8 cellular contexts compared by ENCODE assay signal in genomic region chr1:207751463-207751789, GRCh38. TPM values are rescaled to one million over a fixed set of nuclear protein-coding genes. Genes with fewer than 3 reads are reported as not detected.
A peak's percentile ranks its signal among the peaks of the same experiment; 100 is the strongest.
DNase-seq lines count a peak whose midpoint lies in the region; ATAC-seq and TF ChIP-seq lines count a peak whose summit lies in the region.
"Not testable (repeated sequence)": the region's sequence is repeated elsewhere in the genome, so short reads cannot be mapped to it uniquely, and the experiment has no call there.

No MANE protein-coding gene starts in this region.

- CTCF ChIA-PET in CD8-positive, alpha-beta memory T cell (lab: Charles Lee): interaction anchor here (1.4 kb wide), 1 partner anchor 118 kb away, joined by 4 read pairs; no protein-coding TSS in a partner anchor
- CTCF ChIA-PET in activated CD8-positive, alpha-beta T cell treated with anti-CD3 and anti-CD28 coated beads, Interleukin-2, amount 10 ng/mL, durations not matched to agents 7 days and 5 days (lab: Charles Lee): interaction anchor here (1.2 to 3.0 kb wide), 2 partner anchors 13 to 46 kb away, joined by 3 to 21 read pairs; no protein-coding TSS in a partner anchor

- TF ChIP-seq EP300 in neural cell (conservative IDR thresholded peaks at IDR 0.05; ENCODE audit: poor library complexity, severe bottlenecking): not testable (repeated sequence)

- H3K9me2 ChIP-seq in GM23338 (ENCODE audit: insufficient read depth); MM.1S (replicated peaks; ENCODE audit: insufficient read depth, low read length); neural cell (ENCODE audit: insufficient read depth, low read length): not testable (repeated sequence)

- not testable (repeated sequence) for H3K9me3 Mint-ChIP-seq in CD8-positive, alpha-beta memory T cell; GM23338; activated CD8-positive, alpha-beta T cell treated with anti-CD3 and anti-CD28 coated beads, Interleukin-2, amount 10 ng/mL, durations not matched to agents 7 days and 5 days (ENCODE audit: insufficient read depth)

- peak overlapping the region; percentile 84 to 100 (median 98) for H3K27ac Mint-ChIP-seq in CD8-positive, alpha-beta memory T cell
- H3K27ac Mint-ChIP-seq in GM23338: peak overlapping the region; percentile 97
- H3K27ac Mint-ChIP-seq in activated CD8-positive, alpha-beta T cell treated with anti-CD3 and anti-CD28 coated beads, Interleukin-2, amount 10 ng/mL, durations not matched to agents 7 days and 5 days: peak overlapping the region; percentile 96

- ATAC-seq in GM23338 (peak; percentile 8), thoracic aorta (ENCODE audit: insufficient number of reproducible peaks, low FRiP score, low read depth) (peak; percentile 1)
- peak; percentile 1 for ATAC-seq in activated CD8-positive, alpha-beta T cell treated with anti-CD3 and anti-CD28 coated beads, Interleukin-2, amount 10 ng/mL, durations not matched to agents 7 days and 5 days

- H4K20me1 ChIP-seq in GM23338 (replicated peaks; ENCODE audit: insufficient read depth) (peaks cover 34% of the 10 kb centered on the region), MM.1S (ENCODE audit: insufficient read depth, low read length) (peaks cover 25% of the 10 kb centered on the region)
- not testable (repeated sequence) for H4K20me1 ChIP-seq in neural cell (ENCODE audit: insufficient read depth)

- H3K79me2 ChIP-seq in GM23338 (replicated peaks; ENCODE audit: insufficient read depth): peaks cover 58% of the 10 kb centered on the region
- H3K79me2 ChIP-seq in MM.1S (ENCODE audit: low read length): peaks cover 52% of the 10 kb centered on the region
- peaks cover 42% of the 10 kb centered on the region for H3K79me2 ChIP-seq in neural cell (replicated peaks; ENCODE audit: insufficient read depth, low read length)

- peaks cover 65 to 78% (median 77%) of the 10 kb centered on the region in 3 donors for H3K4me1 Mint-ChIP-seq in CD8-positive, alpha-beta memory T cell
- H3K4me1 Mint-ChIP-seq in GM23338: peaks cover 57% of the 10 kb centered on the region
- H3K4me1 Mint-ChIP-seq in activated CD8-positive, alpha-beta T cell treated with anti-CD3 and anti-CD28 coated beads, Interleukin-2, amount 10 ng/mL, durations not matched to agents 7 days and 5 days (ENCODE audit: low read depth): peaks cover 63% of the 10 kb centered on the region

- not testable (repeated sequence) for H3K27me3 Mint-ChIP-seq in CD8-positive, alpha-beta memory T cell; GM23338 (ENCODE audit: insufficient read depth, low read depth, poor library complexity); activated CD8-positive, alpha-beta T cell treated with anti-CD3 and anti-CD28 coated beads, Interleukin-2, amount 10 ng/mL, durations not matched to agents 7 days and 5 days (ENCODE audit: low read depth)

- DNase-seq in CD8-positive, alpha-beta memory T cell; GM23338 (ENCODE audit: low spot score); MM.1S; activated CD8-positive, alpha-beta T cell treated with anti-CD3 and anti-CD28 coated beads, Interleukin-2, amount 10 ng/mL, durations not matched to agents 7 days and 5 days; iPS DF 6.9 (ENCODE audit: low read depth, low spot score); thoracic aorta (ENCODE audit: low spot score): not testable (repeated sequence)
- peak; percentile 27 for DNase-seq in colonic mucosa

- POLR2A ChIA-PET in CD8-positive, alpha-beta memory T cell (lab: Charles Lee): interaction anchor here (1.0 kb wide), 1 partner anchor 22 kb away, joined by 3 read pairs; no protein-coding TSS in a partner anchor
- POLR2A ChIA-PET in activated CD8-positive, alpha-beta T cell treated with anti-CD3 and anti-CD28 coated beads, Interleukin-2, amount 10 ng/mL, durations not matched to agents 7 days and 5 days (lab: Charles Lee): interaction anchor here (0.7 to 1.2 kb wide), 2 partner anchors 27 to 75 kb away, joined by 3 read pairs; no protein-coding TSS in a partner anchor

- H3K9me3 ChIP-seq in CD8-positive, alpha-beta memory T cell (ENCODE audit: low read length); MM.1S (replicated peaks; ENCODE audit: insufficient read depth, low read length); colonic mucosa; iPS DF 6.9 (ENCODE audit: control insufficient read depth, insufficient read depth, low read length); neural cell (ENCODE audit: low read length); thoracic aorta: not testable (repeated sequence)

- H2AFZ ChIP-seq in GM23338 (peak overlapping the region; percentile 95), MM.1S (ENCODE audit: low read length) (peak overlapping the region; percentile 57), neural cell (ENCODE audit: low read depth, low read length) (peak overlapping the region; percentile 70)

- not testable (repeated sequence) for TF ChIP-seq RAD21 in neural cell (conservative IDR thresholded peaks at IDR 0.05)

- H3K27me3 ChIP-seq in CD8-positive, alpha-beta memory T cell (ENCODE audit: insufficient read depth, low read length, poor library complexity, severe bottlenecking); GM23338 (ENCODE audit: insufficient read depth); MM.1S (replicated peaks; ENCODE audit: insufficient read depth, low read length); colonic mucosa; iPS DF 6.9 (ENCODE audit: control insufficient read depth, insufficient read depth, low read length); neural cell (ENCODE audit: insufficient read depth, low read depth, low read length); thoracic aorta (replicated peaks; ENCODE audit: insufficient read depth): not testable (repeated sequence)

- WGBS in iPS DF 6.9 (ENCODE audit: insufficient coverage, insufficient read length): no CpG with 5 or more reads among the region's 7 CpGs

- not testable (repeated sequence) for TF ChIP-seq CTCF in GM23338 (conservative IDR thresholded peaks at IDR 0.05; ENCODE audit: low read depth in 2 of 2); MM.1S (IDR thresholded peaks at IDR 0.05; ENCODE audit: low read length); colonic mucosa (IDR thresholded peaks at IDR 0.05); neural cell (IDR thresholded peaks at IDR 0.05; ENCODE audit: poor library complexity, severe bottlenecking); thoracic aorta (IDR thresholded peaks at IDR 0.05)

- H3F3A ChIP-seq in GM23338 (replicated peaks; ENCODE audit: low read depth); neural cell (ENCODE audit: insufficient read depth, low read length, poor library complexity, severe bottlenecking): not testable (repeated sequence)
- peaks cover 40% of the 10 kb centered on the region for H3F3A ChIP-seq in MM.1S (ENCODE audit: insufficient read depth, low read length)

- not testable (repeated sequence) for H3K36me3 ChIP-seq in CD8-positive, alpha-beta memory T cell (ENCODE audit: insufficient read depth, low read length); GM23338 (ENCODE audit: insufficient read depth); MM.1S (replicated peaks; ENCODE audit: insufficient read depth, low read length); colonic mucosa; iPS DF 6.9 (ENCODE audit: control insufficient read depth, insufficient read depth, low read length); neural cell (ENCODE audit: insufficient read depth, low read length); thoracic aorta

- peaks cover 63% of the 10 kb centered on the region for H3K4me1 ChIP-seq in CD8-positive, alpha-beta memory T cell (ENCODE audit: insufficient read depth, low read length)
- H3K4me1 ChIP-seq in GM23338 (ENCODE audit: insufficient read depth): peaks cover 66% of the 10 kb centered on the region
- peaks cover 55% of the 10 kb centered on the region for H3K4me1 ChIP-seq in MM.1S (ENCODE audit: low read length)
- H3K4me1 ChIP-seq in colonic mucosa; iPS DF 6.9 (ENCODE audit: control insufficient read depth, insufficient read depth, low read length): not testable (repeated sequence)
- peaks cover 13 to 49% of the 10 kb centered on the region in 2 donors for H3K4me1 ChIP-seq in thoracic aorta (ENCODE audit: control insufficient read depth in 1 of 2, low read depth in 2 of 2)

- H3K36me3 Mint-ChIP-seq in CD8-positive, alpha-beta memory T cell: peaks cover 0 to 20% (median 0%) of the 10 kb centered on the region in 3 donors
- not testable (repeated sequence) for H3K36me3 Mint-ChIP-seq in GM23338 (ENCODE audit: low read depth)
- peaks cover 12% of the 10 kb centered on the region for H3K36me3 Mint-ChIP-seq in activated CD8-positive, alpha-beta T cell treated with anti-CD3 and anti-CD28 coated beads, Interleukin-2, amount 10 ng/mL, durations not matched to agents 7 days and 5 days (ENCODE audit: low read depth)

- peak overlapping the region; percentile 83 for H3K4me2 ChIP-seq in GM23338
- H3K4me2 ChIP-seq in MM.1S (ENCODE audit: low read depth, low read length): peak overlapping the region; percentile 82
- peak overlapping the region; percentile 64 for H3K4me2 ChIP-seq in neural cell (ENCODE audit: low read length)

- peak overlapping the region; percentile 94 to 100 (median 100) for H3K4me3 Mint-ChIP-seq in CD8-positive, alpha-beta memory T cell
- H3K4me3 Mint-ChIP-seq in GM23338: peak overlapping the region; percentile 100
- peak overlapping the region; percentile 100 for H3K4me3 Mint-ChIP-seq in activated CD8-positive, alpha-beta T cell treated with anti-CD3 and anti-CD28 coated beads, Interleukin-2, amount 10 ng/mL, durations not matched to agents 7 days and 5 days

- intact Hi-C loops in colonic mucosa (cut with DNase I): not testable (repeated sequence)

- H3K27ac ChIP-seq in CD8-positive, alpha-beta memory T cell (ENCODE audit: low read depth, low read length): peak overlapping the region; percentile 81
- H3K27ac ChIP-seq in GM23338 (ENCODE audit: low read depth) (peak overlapping the region; percentile 96), MM.1S (ENCODE audit: low read length) (peak overlapping the region; percentile 90; the same call in 1 of the 2 replicates), colonic mucosa (peak overlapping the region; percentile 97), neural cell (ENCODE audit: low read length) (peak overlapping the region; percentile 97), thoracic aorta (peak overlapping the region; percentile 93 to 97)
- not testable (repeated sequence) for H3K27ac ChIP-seq in iPS DF 6.9 (ENCODE audit: low read length)

- peak overlapping the region; percentile 83 for H3K4me3 ChIP-seq in CD8-positive, alpha-beta memory T cell (ENCODE audit: low read length)
- H3K4me3 ChIP-seq in GM23338 (peak overlapping the region; percentile 95), MM.1S (ENCODE audit: low read length) (peak overlapping the region; percentile 85), colonic mucosa (peak overlapping the region; percentile 87), iPS DF 6.9 (ENCODE audit: low read length) (peak overlapping the region; percentile 29; the same call in 1 of the 2 replicates), neural cell (ENCODE audit: low read length) (peak overlapping the region; percentile 96), thoracic aorta (peak overlapping the region; percentile 93)

- H3K9ac ChIP-seq in MM.1S (ENCODE audit: low read length) (peak overlapping the region; percentile 83), colonic mucosa (ENCODE audit: low read depth in 2 of 2, low read length in 2 of 2) (peak overlapping the region; percentile 61 to 74), neural cell (ENCODE audit: low read length) (peak overlapping the region; percentile 96)

RNA-seq across cellular contexts. Expression of gene CD46, which starts 0.4 kb away (rescaled TPM):
- 100 to 1,000 TPM in 1 of 2 experiments, 10 to 100 TPM in 1; 86.1 to 102 TPM for total RNA-seq in CD8-positive, alpha-beta memory T cell
- 165 TPM for polyA plus RNA-seq in CD8-positive, alpha-beta memory T cell
- 173 and 199 TPM in 2 replicates for total RNA-seq in GM23338 (2014; rRNA removed; shearing (Covaris generic))
- polyA plus RNA-seq in GM23338 (2016; fragmentation: Nextera tagmentation; extraction: Ambion mirVana) (173 and 209 TPM in 2 replicates), neural cell (351 and 393 TPM in 2 replicates)
- 10 to 100 TPM; 94.1 to 98.3 TPM for total RNA-seq in activated CD8-positive, alpha-beta T cell treated with anti-CD3 and anti-CD28 coated beads, Interleukin-2, amount 10 ng/mL, durations not matched to agents 7 days and 5 days
- total RNA-seq in colonic mucosa (100 to 1,000 TPM; 148 to 282 TPM), thoracic aorta (100 to 1,000 TPM; 138 to 202 TPM)
- 187 and 205 TPM in 2 replicates for polyA minus RNA-seq in neural cell

Comparison
In these comparisons a context has a peak if more than half of its experiments do, and no peak if none do; other contexts are left out.
1. H3K4me3 ChIP-seq: peak in every context shown above with its lines; median percentile 96 in neural cell; 95 in GM23338; 93 in thoracic aorta; 87 in colonic mucosa; 85 in MM.1S; 83 in CD8-positive, alpha-beta memory T cell; 29 in iPS DF 6.9.